17 cellular contexts compared by ENCODE assay signal in genomic region chr2:234102112-234102511, GRCh38. TPM values are rescaled to one million over a fixed set of nuclear protein-coding genes. Genes with fewer than 3 reads are reported as not detected.
DNase-seq lines count a peak whose midpoint lies in the region; ATAC-seq and FAIRE-seq lines count a peak whose summit lies in the region.
"Had no signal": no experiment of that assay in that cellular context is flagged by ENCODE, and none has a peak within 500 bp of the region (broad histone marks: within the 10 kb centered on the region; RNA-seq: fewer than 3 reads in every experiment).

No MANE protein-coding gene starts in this region.

- no peaks in the 10 kb centered on the region for H3K27me3 Mint-ChIP-seq in activated naive CD8-positive, alpha-beta T cell
- no peaks in the 10 kb centered on the region for H3K27me3 Mint-ChIP-seq in activated naive CD8-positive, alpha-beta T cell treated with anti-CD3 and anti-CD28 coated beads, Interleukin-2, amount 50 U/mL, for 24 hours
- no peaks in the 10 kb centered on the region for H3K27me3 Mint-ChIP-seq in effector memory CD8-positive, alpha-beta T cell

- no peaks in the 10 kb centered on the region for H3K36me3 ChIP-seq in small intestine (ENCODE audit: control insufficient read depth in 2 of 2, insufficient read depth in 2 of 2, low read length in 2 of 2)

- no peaks in the 10 kb centered on the region for H3K36me3 Mint-ChIP-seq in activated naive CD8-positive, alpha-beta T cell
- no peaks in the 10 kb centered on the region for H3K36me3 Mint-ChIP-seq in activated naive CD8-positive, alpha-beta T cell treated with anti-CD3 and anti-CD28 coated beads, Interleukin-2, amount 50 U/mL, for 24 hours (ENCODE audit: low read depth)
- H3K36me3 Mint-ChIP-seq in effector memory CD8-positive, alpha-beta T cell (ENCODE audit: insufficient read depth): no peaks in the 10 kb centered on the region
- H3K36me3 Mint-ChIP-seq: mesothelial cell of epicardium had no signal

- no peaks in the 10 kb centered on the region for H3K4me1 ChIP-seq in small intestine (ENCODE audit: control insufficient read depth in 2 of 2, insufficient read depth in 1 of 2, low read depth in 1 of 2, low read length in 1 of 2)

- no peak overlapping the region for H3K4me3 ChIP-seq in small intestine (ENCODE audit: low read depth in 1 of 2, low read length in 2 of 2)
- H3K4me3 ChIP-seq: SK-N-MC had no signal

- no peaks in the 10 kb centered on the region for H3K9me3 ChIP-seq in small intestine (ENCODE audit: control insufficient read depth, low read depth)

- no peaks in the 10 kb centered on the region for H3K27me3 ChIP-seq in small intestine (ENCODE audit: control insufficient read depth in 2 of 2, insufficient read depth in 2 of 2, low read length in 2 of 2)

- no peak overlapping the region for H3K27ac ChIP-seq in small intestine (ENCODE audit: low read depth in 1 of 2, low read length in 1 of 2)
- H3K27ac ChIP-seq: SK-N-MC had no signal

- 26 to 54% (median 27%) methylated on average over 3 of the region's 3 CpGs for WGBS in small intestine, 3 donors

- DNase-seq in activated naive CD8-positive, alpha-beta T cell treated with anti-CD3 and anti-CD28 coated beads, Interleukin-2, amount 50 U/mL, for 24 hours: no peak
- DNase-seq in NCI-H2107 (lab: John Stamatoyannopoulos, UW) (peak; percentile 14), small intestine (peak; percentile 34)
- no peak for DNase-seq in effector memory CD8-positive, alpha-beta T cell
- DNase-seq in activated T-cell treated with anti-CD3 and anti-CD28 coated beads, Interleukin-2, amount 50 U/mL, for 1 hour: no peak
- DNase-seq: activated CD4-positive, CD25-positive, alpha-beta regulatory T cell treated with anti-CD3 and anti-CD28 coated beads, Interleukin-2, amount 50 U/mL, for 72 hours; activated effector memory CD4-positive, alpha-beta T cell treated with anti-CD3 and anti-CD28 coated beads, Interleukin-2, amount 50 U/mL, for 16 hours; cerebellar nuclear complex; NCI-H446; retina had no signal

- H3K9me3 Mint-ChIP-seq in activated naive CD8-positive, alpha-beta T cell (ENCODE audit: low read depth): no peaks in the 10 kb centered on the region
- H3K9me3 Mint-ChIP-seq in activated naive CD8-positive, alpha-beta T cell treated with anti-CD3 and anti-CD28 coated beads, Interleukin-2, amount 50 U/mL, for 24 hours: no peaks in the 10 kb centered on the region
- H3K9me3 Mint-ChIP-seq in effector memory CD8-positive, alpha-beta T cell: peaks cover 0 to 3% of the 10 kb centered on the region in 2 donors
- H3K9me3 Mint-ChIP-seq: mesothelial cell of epicardium had no signal

- ATAC-seq in activated naive CD8-positive, alpha-beta T cell treated with anti-CD3 and anti-CD28 coated beads, Interleukin-2, amount 50 U/mL, for 24 hours: no peak
- peak; percentile 49 for ATAC-seq in effector memory CD8-positive, alpha-beta T cell (replicated peaks)
- ATAC-seq in GM21423 (IDR thresholded peaks at IDR 0.05; ENCODE audit: unreplicated experiment): no peak
- ATAC-seq in GM21390 (IDR thresholded peaks at IDR 0.05; ENCODE audit: unreplicated experiment): no peak

- H3K4me1 Mint-ChIP-seq in activated naive CD8-positive, alpha-beta T cell (ENCODE audit: low read depth): peaks cover 40% of the 10 kb centered on the region
- peaks cover 26% of the 10 kb centered on the region for H3K4me1 Mint-ChIP-seq in activated naive CD8-positive, alpha-beta T cell treated with anti-CD3 and anti-CD28 coated beads, Interleukin-2, amount 50 U/mL, for 24 hours
- H3K4me1 Mint-ChIP-seq in effector memory CD8-positive, alpha-beta T cell (ENCODE audit: low read depth in 2 of 2): peaks cover 36 to 47% of the 10 kb centered on the region in 2 donors

- FAIRE-seq in small intestine (lab: Jason Lieb, UNC): no peak

- H3K27ac Mint-ChIP-seq in activated naive CD8-positive, alpha-beta T cell: no peak overlapping the region
- no peak overlapping the region for H3K27ac Mint-ChIP-seq in activated naive CD8-positive, alpha-beta T cell treated with anti-CD3 and anti-CD28 coated beads, Interleukin-2, amount 50 U/mL, for 24 hours
- H3K27ac Mint-ChIP-seq in effector memory CD8-positive, alpha-beta T cell: peak overlapping the region; percentile 46 to 87
- H3K27ac Mint-ChIP-seq: mesothelial cell of epicardium had no signal

- H3K4me3 Mint-ChIP-seq in activated naive CD8-positive, alpha-beta T cell: peak overlapping the region; percentile 14
- no peak overlapping the region for H3K4me3 Mint-ChIP-seq in activated naive CD8-positive, alpha-beta T cell treated with anti-CD3 and anti-CD28 coated beads, Interleukin-2, amount 50 U/mL, for 24 hours
- H3K4me3 Mint-ChIP-seq in effector memory CD8-positive, alpha-beta T cell: peak overlapping the region; percentile 34 to 41
- H3K4me3 Mint-ChIP-seq: mesothelial cell of epicardium had no signal

RNA-seq across cellular contexts. Expression of gene SPP2, which starts 51.6 kb away (rescaled TPM):
- polyA plus RNA-seq in small intestine: not detected
- polyA plus RNA-seq: BJ, fibroblast of lung had no signal

Comparison
In these comparisons a context has a peak if more than half of its experiments do, and no peak if none do; other contexts are left out.
1. H3K27ac Mint-ChIP-seq: peak in effector memory CD8-positive, alpha-beta T cell (2 of 2); none in activated naive CD8-positive, alpha-beta T cell (single experiment) and activated naive CD8-positive, alpha-beta T cell treated with anti-CD3 and anti-CD28 coated beads, Interleukin-2, amount 50 U/mL, for 24 hours (single experiment).
2. DNase-seq: peak in NCI-H2107 (single experiment) and small intestine (single experiment); none in activated naive CD8-positive, alpha-beta T cell treated with anti-CD3 and anti-CD28 coated beads, Interleukin-2, amount 50 U/mL, for 24 hours (single experiment), effector memory CD8-positive, alpha-beta T cell (0 of 3) and activated T-cell treated with anti-CD3 and anti-CD28 coated beads, Interleukin-2, amount 50 U/mL, for 1 hour (single experiment).